8 cellular contexts compared by ENCODE assay signal in genomic region chr6:159959165-159959975, GRCh38. TPM values are rescaled to one million over a fixed set of nuclear protein-coding genes. Genes with fewer than 3 reads are reported as not detected.
DNase-seq lines count a peak whose midpoint lies in the region; ATAC-seq and TF ChIP-seq lines count a peak whose summit lies in the region.

No MANE protein-coding gene starts in this region.

- peaks cover 6% of the 10 kb centered on the region for H3K9me3 Mint-ChIP-seq in nephron progenitor cell
- H3K9me3 Mint-ChIP-seq in activated naive CD4-positive, alpha-beta T cell treated with anti-CD3 and anti-CD28 coated beads for 36 hours = no peaks in the 10 kb centered on the region
- no peaks in the 10 kb centered on the region for H3K9me3 Mint-ChIP-seq in activated CD4-positive, alpha-beta memory T cell treated with anti-CD3 and anti-CD28 coated beads for 36 hours

- peaks cover 10% of the 10 kb centered on the region for H3K4me1 Mint-ChIP-seq in nephron progenitor cell
- H3K4me1 Mint-ChIP-seq in activated naive CD4-positive, alpha-beta T cell treated with anti-CD3 and anti-CD28 coated beads for 36 hours (ENCODE audit: low read depth) = peaks cover 10% of the 10 kb centered on the region
- peaks cover 8% of the 10 kb centered on the region for H3K4me1 Mint-ChIP-seq in activated CD4-positive, alpha-beta memory T cell treated with anti-CD3 and anti-CD28 coated beads for 36 hours (ENCODE audit: low read depth)

- no peaks in the 10 kb centered on the region for H3K36me3 Mint-ChIP-seq in nephron progenitor cell (ENCODE audit: low read depth)
- H3K36me3 Mint-ChIP-seq in activated naive CD4-positive, alpha-beta T cell treated with anti-CD3 and anti-CD28 coated beads for 36 hours (ENCODE audit: low read depth) = no peaks in the 10 kb centered on the region
- no peaks in the 10 kb centered on the region for H3K36me3 Mint-ChIP-seq in activated CD4-positive, alpha-beta memory T cell treated with anti-CD3 and anti-CD28 coated beads for 36 hours

- DNase-seq in SKM-1 treated with dmso at 0.1 percent for 144 hours (lab: John Stamatoyannopoulos, UW; ENCODE audit: unreplicated experiment) = peak; percentile 93
- no peak for DNase-seq in nephron progenitor cell
- no peak for DNase-seq in cerebellum (ENCODE audit: low spot score)
- DNase-seq in activated naive CD4-positive, alpha-beta T cell treated with anti-CD3 and anti-CD28 coated beads for 36 hours = no peak
- no peak for DNase-seq in activated CD4-positive, alpha-beta memory T cell treated with anti-CD3 and anti-CD28 coated beads for 36 hours

- intact Hi-C loops in activated naive CD4-positive, alpha-beta T cell treated with anti-CD3 and anti-CD28 coated beads for 36 hours (cut with micrococcal nuclease) = no loop called here
- intact Hi-C loops in activated CD4-positive, alpha-beta memory T cell treated with anti-CD3 and anti-CD28 coated beads for 36 hours (cut with micrococcal nuclease) = no loop called here

- POLR2A ChIA-PET in activated CD4-positive, alpha-beta memory T cell treated with anti-CD3 and anti-CD28 coated beads for 36 hours (lab: Charles Lee) = no interaction called here

- TF ChIP-seq CTCF in nephron progenitor cell (IDR thresholded peaks at IDR 0.05) = no peak

- H3K27me3 Mint-ChIP-seq in nephron progenitor cell (ENCODE audit: low read depth, poor library complexity) = peaks cover 63% of the 10 kb centered on the region
- H3K27me3 Mint-ChIP-seq in activated naive CD4-positive, alpha-beta T cell treated with anti-CD3 and anti-CD28 coated beads for 36 hours (ENCODE audit: low read depth) = no peaks in the 10 kb centered on the region
- no peaks in the 10 kb centered on the region for H3K27me3 Mint-ChIP-seq in activated CD4-positive, alpha-beta memory T cell treated with anti-CD3 and anti-CD28 coated beads for 36 hours

- ATAC-seq in GM18858 (IDR thresholded peaks at IDR 0.05; ENCODE audit: unreplicated experiment) = peak; percentile 73
- peak; percentile 86 for ATAC-seq in HG02938 (IDR thresholded peaks at IDR 0.05; ENCODE audit: unreplicated experiment)
- ATAC-seq in HG03095 (IDR thresholded peaks at IDR 0.05; ENCODE audit: unreplicated experiment) = no peak

- CTCF ChIA-PET in activated naive CD4-positive, alpha-beta T cell treated with anti-CD3 and anti-CD28 coated beads for 36 hours (lab: Charles Lee) = interaction anchor here (0.6 kb wide), 1 partner anchor 14 kb away, joined by 3 read pairs; no protein-coding TSS in a partner anchor
- CTCF ChIA-PET in activated CD4-positive, alpha-beta memory T cell treated with anti-CD3 and anti-CD28 coated beads for 36 hours (lab: Charles Lee) = interaction anchor here (1.2 kb wide), 1 partner anchor 17 kb away, joined by 4 read pairs; no protein-coding TSS in a partner anchor

- H3K4me3 Mint-ChIP-seq in nephron progenitor cell = no peak overlapping the region
- no peak overlapping the region for H3K4me3 Mint-ChIP-seq in activated naive CD4-positive, alpha-beta T cell treated with anti-CD3 and anti-CD28 coated beads for 36 hours
- H3K4me3 Mint-ChIP-seq in activated CD4-positive, alpha-beta memory T cell treated with anti-CD3 and anti-CD28 coated beads for 36 hours = no peak overlapping the region

- H3K27ac Mint-ChIP-seq in nephron progenitor cell = peak overlapping the region; percentile 54
- H3K27ac Mint-ChIP-seq in activated naive CD4-positive, alpha-beta T cell treated with anti-CD3 and anti-CD28 coated beads for 36 hours = no peak overlapping the region
- H3K27ac Mint-ChIP-seq in activated CD4-positive, alpha-beta memory T cell treated with anti-CD3 and anti-CD28 coated beads for 36 hours = no peak overlapping the region

RNA-seq across cellular contexts. Expression of gene IGF2R, which starts 9.5 kb away (rescaled TPM):
- 54.4 TPM for total RNA-seq in cerebellum
- total RNA-seq in activated naive CD4-positive, alpha-beta T cell treated with anti-CD3 and anti-CD28 coated beads for 36 hours = 10 to 100 TPM; 42.1 to 44.5 TPM
- 10 to 100 TPM; 73.5 to 75.5 TPM for total RNA-seq in activated CD4-positive, alpha-beta memory T cell treated with anti-CD3 and anti-CD28 coated beads for 36 hours
